20 cellular contexts compared by ENCODE assay signal in genomic region chr7:73593207-73594045, GRCh38. TPM values are rescaled to one million over a fixed set of nuclear protein-coding genes. Genes with fewer than 3 reads are reported as not detected.
DNase-seq lines count a peak whose midpoint lies in the region; ATAC-seq, FAIRE-seq and TF ChIP-seq lines count a peak whose summit lies in the region.
"Had no signal": no experiment of that assay in that cellular context is flagged by ENCODE, and none has a peak within 500 bp of the region (broad histone marks: within the 10 kb centered on the region; RNA-seq: fewer than 3 reads in every experiment).

No MANE protein-coding gene starts in this region.

- intact Hi-C loops in A673 (cut with micrococcal nuclease; ENCODE audit: unreplicated experiment) = no loop called here
- intact Hi-C loops in GM12878 (cut with micrococcal nuclease; ENCODE audit: unreplicated experiment) = no loop called here

- H4K20me1 ChIP-seq in GM12878 (ENCODE audit: control insufficient read depth, insufficient read depth) (no peaks in the 10 kb centered on the region), osteoblast (ENCODE audit: insufficient read depth, low read length) (no peaks in the 10 kb centered on the region)
- H4K20me1 ChIP-seq: BLaER1 treated with 17β-estradiol and CSF1 and Interleukin-3, amounts not matched to agents 10 nM and 100 nM had no signal

- H2AFZ ChIP-seq in GM12878 (ENCODE audit: control insufficient read depth, low read depth, low read length) = no peak overlapping the region
- no peak overlapping the region for H2AFZ ChIP-seq in osteoblast (ENCODE audit: low read length)

- H3K4me2 ChIP-seq in GM12878 (ENCODE audit: control insufficient read depth, insufficient read depth) (no peak overlapping the region), osteoblast (ENCODE audit: insufficient read depth, low read length) (no peak overlapping the region)

- DNase-seq in A673 (ENCODE audit: low spot score) (no peak), GM12878 (ENCODE audit: low read depth, low spot score) (no peak), osteoblast (ENCODE audit: insufficient read length, low spot score, missing footprints) (peak; percentile 57), NCI-H1930 (lab: John Stamatoyannopoulos, UW) (no peak), SJCRH30 (no peak), germinal center (ENCODE audit: low spot score) (no peak)
- DNase-seq: DND-41, NCI-H1105 treated with DMSO at 0.1 percent for 48 hours, NCI-H1694 treated with DMSO at 0.1 percent for 48 hours, NCI-H446, NCI-H748 treated with DMSO at 0.1 percent for 48 hours, PC-3 had no signal

- RAD21 ChIA-PET in GM12878 (lab: Charles Lee; ENCODE audit: unreplicated experiment) = no interaction called here

- H3K79me2 ChIP-seq in GM12878 (ENCODE audit: control insufficient read depth, insufficient read depth, low read length) = no peaks in the 10 kb centered on the region
- no peaks in the 10 kb centered on the region for H3K79me2 ChIP-seq in osteoblast (ENCODE audit: insufficient read depth, low read length)

- ATAC-seq in GM12878 (peak; percentile 55), GM21576 (IDR thresholded peaks at IDR 0.05; ENCODE audit: unreplicated experiment) (no peak)
- ATAC-seq: PC-3 had no signal

- no peak overlapping the region for H3K9ac ChIP-seq in GM12878 (ENCODE audit: control insufficient read depth, insufficient read depth, low read length)
- H3K9ac ChIP-seq: BLaER1 treated with 17β-estradiol and CSF1 and Interleukin-3, amounts not matched to agents 10 nM and 100 nM had no signal

- H3K36me3 ChIP-seq in A673 (ENCODE audit: insufficient read depth, low read length, poor library complexity, severe bottlenecking) = no peaks in the 10 kb centered on the region
- H3K36me3 ChIP-seq in GM12878 (ENCODE audit: control insufficient read depth in 2 of 2, insufficient read depth in 2 of 2, low read length in 1 of 2) = no peaks in the 10 kb centered on the region
- H3K36me3 ChIP-seq in osteoblast (ENCODE audit: insufficient read depth, low read length) = no peaks in the 10 kb centered on the region
- H3K36me3 ChIP-seq in SJCRH30 = no peaks in the 10 kb centered on the region
- H3K36me3 ChIP-seq: BLaER1 treated with 17β-estradiol and CSF1 and Interleukin-3, amounts not matched to agents 10 nM and 100 nM; HAP-1 had no signal

- CTCF ChIA-PET in A673 (lab: Charles Lee) = no interaction called here
- CTCF ChIA-PET in GM12878 (lab: Yijun Ruan, JAX) = interaction anchor here (1.0 kb wide), 1 partner anchor 13 kb away, joined by 5 read pairs; no protein-coding TSS in a partner anchor

- in situ Hi-C loops in GM12878 (cut with MboI) = no loop called here

- TF ChIP-seq POLR2A in GM12878 (IDR thresholded peaks at IDR 0.05; ENCODE audit: low read depth, low read length) = no peak

- H3K27me3 ChIP-seq in A673 (replicated peaks; ENCODE audit: insufficient read depth, low read depth, low read length, poor library complexity) = no peaks in the 10 kb centered on the region
- H3K27me3 ChIP-seq in GM12878 (replicated peaks in 1 of 2; ENCODE audit: control insufficient read depth in 2 of 2, insufficient read depth in 2 of 2, low read length in 1 of 2) = no peaks in the 10 kb centered on the region
- no peaks in the 10 kb centered on the region for H3K27me3 ChIP-seq in osteoblast (ENCODE audit: insufficient read depth, low read length)
- H3K27me3 ChIP-seq in SJCRH30 = peaks cover 4% of the 10 kb centered on the region; the same call in 1 of the 2 replicates
- H3K27me3 ChIP-seq: BLaER1 treated with 17β-estradiol and CSF1 and Interleukin-3, amounts not matched to agents 10 nM and 100 nM had no signal

- TF ChIP-seq CTCF in A673 (conservative IDR thresholded peaks at IDR 0.05; ENCODE audit: low read depth, low read length) (no peak), GM12875 (IDR thresholded peaks at IDR 0.05; ENCODE audit: borderline replicate concordance, insufficient read depth, low read depth, low read length) (0 out of 2 replicates have a peak, but pooled peaks have one; percentile 15), GM12878 (IDR thresholded peaks at IDR 0.05 in 2 of 3, conservative IDR thresholded peaks at IDR 0.05 in 1 of 3; ENCODE audit: control insufficient read depth in 2 of 3, extremely low read depth in 1 of 3, insufficient read depth in 1 of 3, low read depth in 3 of 3, low read length in 3 of 3) (peak in 2 of 3 experiments; percentile 9 to 20; a peak in 2 of 6 replicates), osteoblast (IDR thresholded peaks at IDR 0.05; ENCODE audit: extremely low read depth, low read depth, low read length) (no peak)

- no peaks in the 10 kb centered on the region for H3K4me1 ChIP-seq in A673 (ENCODE audit: insufficient read depth, low read length, poor library complexity, severe bottlenecking)
- no peaks in the 10 kb centered on the region for H3K4me1 ChIP-seq in GM12878 (ENCODE audit: control insufficient read depth, insufficient read depth, low read length)
- H3K4me1 ChIP-seq in osteoblast (ENCODE audit: insufficient read depth, low read length) = no peaks in the 10 kb centered on the region
- no peaks in the 10 kb centered on the region for H3K4me1 ChIP-seq in SJCRH30
- H3K4me1 ChIP-seq: HAP-1 had no signal

- TF ChIP-seq RAD21 in GM12878 (IDR thresholded peaks at IDR 0.05; ENCODE audit: insufficient read depth, low read depth, low read length) = 0 out of 2 replicates have a peak, but pooled peaks have one; percentile 8

- POLR2A ChIA-PET in A673 (lab: Charles Lee; ENCODE audit: low non-redundant PET) = no interaction called here
- POLR2A ChIA-PET in GM12878 (lab: Charles Lee) = no interaction called here

- FAIRE-seq in GM12878 (lab: Jason Lieb, UNC) = no peak
- FAIRE-seq: A204.1, G401.6 had no signal

- WGBS in GM12878 (ENCODE audit: insufficient coverage, insufficient replicate concordance, low lambda C conversion rate, missing lambda C conversion rate) = 37% methylated on average over 14 of the region's 14 CpGs

- BruUV-seq in A673 (replicated peaks; lab: Mats Ljungman, UMichigan) (TSS peak; percentile 28), GM12878 (replicated peaks; lab: Mats Ljungman, UMichigan) (no TSS peak)

- no peak for TF ChIP-seq EP300 in GM12878 (IDR thresholded peaks at IDR 0.05; ENCODE audit: borderline replicate concordance in 1 of 2, control insufficient read depth in 1 of 2, low read depth in 2 of 2, low read length in 2 of 2)

- H3K4me3 ChIP-seq in A673 (ENCODE audit: low read depth, low read length, poor library complexity, severe bottlenecking) (no peak overlapping the region), GM12875 (ENCODE audit: low read depth, low read length) (no peak overlapping the region), GM12878 (no peak overlapping the region), osteoblast (ENCODE audit: insufficient read depth, low read length) (no peak overlapping the region), SJCRH30 (no peak overlapping the region)
- H3K4me3 ChIP-seq: BLaER1 treated with 17β-estradiol and CSF1 and Interleukin-3, amounts not matched to agents 10 nM and 100 nM; HAP-1; SK-N-MC had no signal

- H3K27ac ChIP-seq in A673 (ENCODE audit: low read depth, low read length, poor library complexity, severe bottlenecking) = no peak overlapping the region
- no peak overlapping the region for H3K27ac ChIP-seq in GM12878 (ENCODE audit: control insufficient read depth, insufficient read depth)
- no peak overlapping the region for H3K27ac ChIP-seq in osteoblast (ENCODE audit: low read depth, low read length)
- H3K27ac ChIP-seq in SJCRH30 = no peak overlapping the region
- H3K27ac ChIP-seq: BLaER1 treated with 17β-estradiol and CSF1 and Interleukin-3, amounts not matched to agents 10 nM and 100 nM; SK-N-MC had no signal

- no peaks in the 10 kb centered on the region for H3K9me3 ChIP-seq in A673 (ENCODE audit: low read depth, low read length, poor library complexity, severe bottlenecking)
- H3K9me3 ChIP-seq in GM12878 (replicated peaks; ENCODE audit: control insufficient read depth, insufficient read depth, low read length) = no peaks in the 10 kb centered on the region
- no peaks in the 10 kb centered on the region for H3K9me3 ChIP-seq in osteoblast (ENCODE audit: low read depth, low read length)
- no peaks in the 10 kb centered on the region for H3K9me3 ChIP-seq in SJCRH30 (replicated peaks)
- H3K9me3 ChIP-seq: BLaER1 treated with 17β-estradiol and CSF1 and Interleukin-3, amounts not matched to agents 10 nM and 100 nM; HAP-1 had no signal

- SMC1A ChIA-PET in GM12878 (lab: Charles Lee; ENCODE audit: uncharacterized antibody, unreplicated experiment) = no interaction called here

RNA-seq across cellular contexts. Expression of gene TBL2, which starts 15.0 kb away (rescaled TPM):
- 48.9 and 51.9 TPM in 2 replicates for total RNA-seq in A673 (2021)
- total RNA-seq in GM12878 (2013; cell fraction: nucleolus; rRNA removed) = 63.3 and 70.1 TPM in 2 replicates
- 33.3 and 35.3 TPM in 2 replicates for total RNA-seq in GM12878 (2014; rRNA removed)
- 16.6 and 19.0 TPM in 2 replicates for total RNA-seq in GM12878 (2014; rRNA removed; fragmentation: Illumina TruSeq; extraction: Trizol)
- 28.7 and 31.7 TPM in 2 replicates for total RNA-seq in GM12878 (2021)
- polyA plus RNA-seq in GM12878 (2011; ENCODE audit: low read depth) = 13.7 TPM
- polyA plus RNA-seq in GM12878 (2011; rRNA removed) = 11.0 and 21.7 TPM in 2 replicates
- polyA plus RNA-seq in GM12878 (2011; cell fraction: cytosol; rRNA removed) = 31.5 and 34.7 TPM in 2 replicates
- 25.0 and 32.1 TPM in 2 replicates for polyA plus RNA-seq in GM12878 (2011; cell fraction: nucleus; rRNA removed)
- 23.1 and 24.4 TPM in 2 replicates for polyA plus RNA-seq in GM12878 (2012)
- 11.6 and 15.3 TPM in 2 replicates for polyA plus RNA-seq in GM12878 (2014; fragmentation: Illumina TruSeq; extraction: Trizol)
- 1 to 10 TPM; 1.1 to 2.8 TPM for polyA plus RNA-seq in GM12878 (2014; fragmentation: Nextera tagmentation; extraction: Ambion mirVana)
- 28.9 and 35.1 TPM in 2 replicates for polyA plus RNA-seq in GM12878 (2014; rRNA removed)
- polyA plus RNA-seq in GM12878 (2016; fragmentation: Nextera tagmentation; extraction: Ambion mirVana) = 10 to 100 TPM; 40.3 to 49.7 TPM
- 38.1 and 53.6 TPM in 2 replicates for polyA minus RNA-seq in GM12878 (2011; rRNA and poly(A)+ RNA removed)
- polyA minus RNA-seq in GM12878 (2011; cell fraction: cytosol; rRNA and poly(A)+ RNA removed) = 18.9 and 22.6 TPM in 2 replicates
- polyA minus RNA-seq in GM12878 (2011; cell fraction: nucleus; rRNA and poly(A)+ RNA removed) = 14.0 and 29.2 TPM in 2 replicates
- total RNA-seq in osteoblast = 56.1 and 66.6 TPM in 2 replicates
- total RNA-seq in SJCRH30 (2014; rRNA removed; shearing (Covaris generic)) = 43.8 and 55.9 TPM in 2 replicates

RNA-seq across cellular contexts. Expression of gene MLXIPL, which starts 30.9 kb away (rescaled TPM):
- total RNA-seq in A673 (2021) (17.4 and 20.6 TPM in 2 replicates), GM12878 (2014; rRNA removed) (not detected in 2 replicates), GM12878 (2014; rRNA removed; fragmentation: Illumina TruSeq; extraction: Trizol) (not detected in 2 replicates), GM12878 (2021) (0.21 and 0.69 TPM in 2 replicates), osteoblast (0.29 and 0.72 TPM in 2 replicates)
- total RNA-seq in GM12878 (2013; cell fraction: nucleolus; rRNA removed) = not detected in 2 replicates
- polyA plus RNA-seq in GM12878 (2011; ENCODE audit: low read depth) = not detected
- polyA plus RNA-seq in GM12878 (2011; rRNA removed) (not detected in 2 replicates), GM12878 (2014; fragmentation: Illumina TruSeq; extraction: Trizol) (not detected in 2 replicates), GM12878 (2014; fragmentation: Nextera tagmentation; extraction: Ambion mirVana) (not detected), GM12878 (2014; rRNA removed) (not detected in 2 replicates), GM12878 (2016; fragmentation: Nextera tagmentation; extraction: Ambion mirVana) (not detected)
- polyA plus RNA-seq in GM12878 (2011; cell fraction: cytosol; rRNA removed) = not detected in 2 replicates
- not detected in 2 replicates for polyA plus RNA-seq in GM12878 (2011; cell fraction: nucleus; rRNA removed)
- not detected in 2 replicates for polyA plus RNA-seq in GM12878 (2012)
- polyA minus RNA-seq in GM12878 (2011; rRNA and poly(A)+ RNA removed) = not detected in 2 replicates
- polyA minus RNA-seq in GM12878 (2011; cell fraction: cytosol; rRNA and poly(A)+ RNA removed) = 0.42 and 2.7 TPM in 2 replicates
- not detected in 2 replicates for polyA minus RNA-seq in GM12878 (2011; cell fraction: nucleus; rRNA and poly(A)+ RNA removed)
- 0.10 TPM in 1 of 2 replicates, not detected in the other for total RNA-seq in SJCRH30 (2014; rRNA removed; shearing (Covaris generic))
- polyA plus RNA-seq: IgD-negative memory B cell had no signal

RNA-seq across cellular contexts. Expression of gene BCL7B, which starts 35.9 kb away (rescaled TPM):
- total RNA-seq in A673 (2021) (53.0 and 56.3 TPM in 2 replicates), GM12878 (2014; rRNA removed) (20.7 and 24.2 TPM in 2 replicates), GM12878 (2014; rRNA removed; fragmentation: Illumina TruSeq; extraction: Trizol) (22.7 and 23.0 TPM in 2 replicates), GM12878 (2021) (49.4 and 60.9 TPM in 2 replicates), osteoblast (26.8 and 32.9 TPM in 2 replicates)
- total RNA-seq in GM12878 (2013; cell fraction: nucleolus; rRNA removed) = 7.6 and 8.2 TPM in 2 replicates
- 19.8 TPM for polyA plus RNA-seq in GM12878 (2011; ENCODE audit: low read depth)
- polyA plus RNA-seq in GM12878 (2011; rRNA removed) (39.3 and 54.1 TPM in 2 replicates), GM12878 (2014; fragmentation: Illumina TruSeq; extraction: Trizol) (31.6 and 46.3 TPM in 2 replicates), GM12878 (2014; fragmentation: Nextera tagmentation; extraction: Ambion mirVana) (10 to 100 TPM; 10.9 to 21.2 TPM), GM12878 (2014; rRNA removed) (61.3 and 66.0 TPM in 2 replicates), GM12878 (2016; fragmentation: Nextera tagmentation; extraction: Ambion mirVana) (10 to 100 TPM; 61.7 to 61.8 TPM)
- 52.4 and 73.8 TPM in 2 replicates for polyA plus RNA-seq in GM12878 (2011; cell fraction: cytosol; rRNA removed)
- 29.2 and 29.8 TPM in 2 replicates for polyA plus RNA-seq in GM12878 (2011; cell fraction: nucleus; rRNA removed)
- polyA plus RNA-seq in GM12878 (2012) = 30.3 and 61.8 TPM in 2 replicates
- 28.9 and 45.5 TPM in 2 replicates for polyA minus RNA-seq in GM12878 (2011; rRNA and poly(A)+ RNA removed)
- 25.5 and 36.7 TPM in 2 replicates for polyA minus RNA-seq in GM12878 (2011; cell fraction: cytosol; rRNA and poly(A)+ RNA removed)
- 11.1 and 19.8 TPM in 2 replicates for polyA minus RNA-seq in GM12878 (2011; cell fraction: nucleus; rRNA and poly(A)+ RNA removed)
- total RNA-seq in SJCRH30 (2014; rRNA removed; shearing (Covaris generic)) = 38.8 and 39.7 TPM in 2 replicates

Comparison
In these comparisons a context has a peak if more than half of its experiments do, and no peak if none do; other contexts are left out.
1. CTCF ChIP-seq: peak in GM12875 (single experiment) and GM12878 (2 of 3); none in A673 (single experiment) and osteoblast (single experiment).
2. RNA of gene MLXIPL, which starts 30.9 kb away (total RNA-seq): 17.4 to 20.6 TPM in A673; 0.29 to 0.72 TPM in osteoblast, 0.10 TPM in SJCRH30 and 0.21 to 0.69 TPM in GM12878; every median in the first group is over 10 times any median in the second.